20 cellular contexts compared by ENCODE assay signal in the genomic region with DNA sequence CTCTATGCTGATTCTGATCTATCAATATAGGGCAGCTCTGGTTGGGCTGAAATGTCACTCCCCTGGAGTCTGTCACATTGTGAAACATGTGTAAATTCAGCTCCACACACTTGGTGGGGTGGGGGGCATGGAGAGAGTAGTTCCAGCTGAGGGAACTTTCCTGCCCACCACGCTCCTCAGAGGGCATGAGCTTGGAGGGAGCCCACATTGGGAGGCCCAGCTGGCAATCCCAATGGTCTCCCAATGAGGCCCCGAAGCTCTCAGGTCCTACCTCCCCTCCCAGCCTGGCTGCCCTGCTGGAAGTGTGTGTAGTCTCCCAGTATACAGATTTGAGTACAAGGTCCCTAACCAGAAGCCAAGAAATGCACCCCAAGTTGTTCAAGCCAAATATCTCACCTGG. TPM values are rescaled to one million over a fixed set of nuclear protein-coding genes. Genes with fewer than 3 reads are reported as not detected.
DNase-seq lines count a peak whose midpoint lies in the region; ATAC-seq and TF ChIP-seq lines count a peak whose summit lies in the region.
"Had no signal": no experiment of that assay in that cellular context is flagged by ENCODE, and none has a peak within 500 bp of the region (broad histone marks: within the 10 kb centered on the region; RNA-seq: fewer than 3 reads in every experiment).

No MANE protein-coding gene starts in this region.

- peak in 1 of 8 donors; percentile 2 for ATAC-seq in heart right ventricle
- no peak for ATAC-seq in CD4-positive, alpha-beta T cell (ENCODE audit: poor library complexity)
- no peak for ATAC-seq in HG02678 (IDR thresholded peaks at IDR 0.05; ENCODE audit: unreplicated experiment)
- ATAC-seq: GM12878, HepG2 had no signal

- POLR2A ChIA-PET in CD4-positive, alpha-beta T cell (lab: Charles Lee) = interaction anchor here (0.7 to 1.3 kb wide), 3 partner anchors 12 to 25 kb away, joined by 3 to 4 read pairs (median 3); no protein-coding TSS in a partner anchor

- H3K27ac ChIP-seq in heart right ventricle (peak overlapping the region in 7 of 10 donors; percentile 20 to 86 (median 69)), skeletal muscle tissue (ENCODE audit: low read depth, low read length) (peak overlapping the region; percentile 31)
- no peak overlapping the region for H3K27ac ChIP-seq in CD4-positive, alpha-beta T cell (ENCODE audit: low read depth, low read length)

- peaks cover 96% of the 10 kb centered on the region for H3K36me3 Mint-ChIP-seq in CD4-positive, alpha-beta T cell (ENCODE audit: low read depth)
- peaks cover 61% of the 10 kb centered on the region for H3K36me3 Mint-ChIP-seq in activated T-helper 1 cell treated with anti-CD3 and anti-CD28 coated beads, Interleukin-12 subunit alpha, Interleukin-12 subunit beta, Interleukin-2, Interleukin-4 antibody, amounts not matched to agents 30 ng/mL and 10 ng/mL and 1 ng/mL, durations not matched to agents 14 hours and 24 hours and 36 hours (ENCODE audit: low read depth)

- CTCF ChIA-PET in CD4-positive, alpha-beta T cell (lab: Charles Lee) = no interaction called here

- H3K4me1 Mint-ChIP-seq in CD4-positive, alpha-beta T cell (ENCODE audit: low read depth) = peaks cover 34% of the 10 kb centered on the region
- peaks cover 15% of the 10 kb centered on the region for H3K4me1 Mint-ChIP-seq in activated T-helper 1 cell treated with anti-CD3 and anti-CD28 coated beads, Interleukin-12 subunit alpha, Interleukin-12 subunit beta, Interleukin-2, Interleukin-4 antibody, amounts not matched to agents 30 ng/mL and 10 ng/mL and 1 ng/mL, durations not matched to agents 14 hours and 24 hours and 36 hours (ENCODE audit: low read depth)
- H3K4me1 Mint-ChIP-seq: IgD-negative memory B cell had no signal

- WGBS in heart right ventricle, 2 donors = 96 to 98% methylated on average over 2 of the region's 2 CpGs

- peaks cover 3 to 49% (median 25%) of the 10 kb centered on the region in 9 donors for H3K4me1 ChIP-seq in heart right ventricle
- H3K4me1 ChIP-seq in skeletal muscle tissue (ENCODE audit: control insufficient read depth in 3 of 3, insufficient read depth in 3 of 3, low read length in 3 of 3) = peaks cover 12 to 21% (median 16%) of the 10 kb centered on the region in 3 donors
- H3K4me1 ChIP-seq: BE2C had no signal

- no peak for DNase-seq in heart right ventricle
- DNase-seq in cardiac septum (ENCODE audit: low spot score) = no peak
- no peak for DNase-seq in CD4-positive, alpha-beta T cell
- DNase-seq in mesenteric fat pad (ENCODE audit: low spot score) = peak; percentile 67
- DNase-seq in activated T-helper 1 cell treated with anti-CD3 and anti-CD28 coated beads, Interleukin-12 subunit alpha, Interleukin-12 subunit beta, Interleukin-2, Interleukin-4 antibody, amounts not matched to agents 30 ng/mL and 10 ng/mL and 1 ng/mL, durations not matched to agents 14 hours and 24 hours and 36 hours (ENCODE audit: low spot score) = no peak
- DNase-seq: ACHN; BE2C; CD8-positive, alpha-beta memory T cell; COR-L47; DMS 273 treated with DMSO at 0.1 percent for 48 hours; DMS53; DND-41; H9; KBM-7 had no signal

- no peak for TF ChIP-seq CTCF in heart right ventricle (IDR thresholded peaks at IDR 0.05)
- TF ChIP-seq CTCF in CD4-positive, alpha-beta T cell (IDR thresholded peaks at IDR 0.05) = no peak

- H3K36me3 ChIP-seq in heart right ventricle (peaks cover 0 to 52% (median 7%) of the 10 kb centered on the region in 9 donors), skeletal muscle tissue (ENCODE audit: control insufficient read depth in 3 of 3, insufficient read depth in 3 of 3, low read length in 3 of 3) (peaks cover 10 to 27% (median 26%) of the 10 kb centered on the region in 3 donors)
- H3K36me3 ChIP-seq: BE2C had no signal

- intact Hi-C loops in heart right ventricle (cut with DNase I) = no loop called here
- intact Hi-C loops in cardiac septum (cut with DNase I) = no loop called here
- intact Hi-C loops in CD4-positive, alpha-beta T cell (cut with DNase I, micrococcal nuclease) = no loop called here
- intact Hi-C loops in activated T-helper 1 cell treated with anti-CD3 and anti-CD28 coated beads, Interleukin-12 subunit alpha, Interleukin-12 subunit beta, Interleukin-2, Interleukin-4 antibody, amounts not matched to agents 30 ng/mL and 10 ng/mL and 1 ng/mL, durations not matched to agents 14 hours and 24 hours and 36 hours (cut with micrococcal nuclease) = no loop called here

- H3K27me3 ChIP-seq in heart right ventricle = no peaks in the 10 kb centered on the region
- no peaks in the 10 kb centered on the region for H3K27me3 ChIP-seq in CD4-positive, alpha-beta T cell (ENCODE audit: control insufficient read depth, insufficient read depth, low read length)
- H3K27me3 ChIP-seq in skeletal muscle tissue (ENCODE audit: control insufficient read depth in 3 of 3, insufficient read depth in 3 of 3, low read length in 3 of 3) = no peaks in the 10 kb centered on the region
- H3K27me3 ChIP-seq: BE2C had no signal

- no peaks in the 10 kb centered on the region for H3K27me3 Mint-ChIP-seq in CD4-positive, alpha-beta T cell
- H3K27me3 Mint-ChIP-seq in activated T-helper 1 cell treated with anti-CD3 and anti-CD28 coated beads, Interleukin-12 subunit alpha, Interleukin-12 subunit beta, Interleukin-2, Interleukin-4 antibody, amounts not matched to agents 30 ng/mL and 10 ng/mL and 1 ng/mL, durations not matched to agents 14 hours and 24 hours and 36 hours (ENCODE audit: insufficient read depth) = no peaks in the 10 kb centered on the region
- H3K27me3 Mint-ChIP-seq: CD8-positive, alpha-beta memory T cell; IgD-negative memory B cell had no signal

- no peak overlapping the region for H3K9ac ChIP-seq in skeletal muscle tissue (ENCODE audit: low read depth in 1 of 3, low read length in 3 of 3)

- no peak overlapping the region for H3K4me3 Mint-ChIP-seq in CD4-positive, alpha-beta T cell
- H3K4me3 Mint-ChIP-seq in activated T-helper 1 cell treated with anti-CD3 and anti-CD28 coated beads, Interleukin-12 subunit alpha, Interleukin-12 subunit beta, Interleukin-2, Interleukin-4 antibody, amounts not matched to agents 30 ng/mL and 10 ng/mL and 1 ng/mL, durations not matched to agents 14 hours and 24 hours and 36 hours = no peak overlapping the region
- H3K4me3 Mint-ChIP-seq: CD14-positive monocyte; CD8-positive, alpha-beta memory T cell; H9; IgD-negative memory B cell had no signal

- H3K9me3 ChIP-seq in heart right ventricle = peaks cover 0 to 3% (median 0%) of the 10 kb centered on the region in 11 donors
- H3K9me3 ChIP-seq in CD4-positive, alpha-beta T cell (ENCODE audit: control insufficient read depth, low read length) = peaks cover 7% of the 10 kb centered on the region
- H3K9me3 ChIP-seq in skeletal muscle tissue (ENCODE audit: control insufficient read depth in 3 of 3, low read length in 3 of 3) = peaks cover 0 to 2% (median 0%) of the 10 kb centered on the region in 3 donors
- H3K9me3 ChIP-seq: BE2C had no signal

- H3K9me3 Mint-ChIP-seq in CD4-positive, alpha-beta T cell = peaks cover 4% of the 10 kb centered on the region
- H3K9me3 Mint-ChIP-seq in activated T-helper 1 cell treated with anti-CD3 and anti-CD28 coated beads, Interleukin-12 subunit alpha, Interleukin-12 subunit beta, Interleukin-2, Interleukin-4 antibody, amounts not matched to agents 30 ng/mL and 10 ng/mL and 1 ng/mL, durations not matched to agents 14 hours and 24 hours and 36 hours = peaks cover 21% of the 10 kb centered on the region

- no peak overlapping the region for H3K4me3 ChIP-seq in heart right ventricle
- no peak overlapping the region for H3K4me3 ChIP-seq in skeletal muscle tissue (ENCODE audit: low read length in 3 of 3)
- H3K4me3 ChIP-seq: GM12878 had no signal

- H3K27ac Mint-ChIP-seq in CD4-positive, alpha-beta T cell = peak overlapping the region; percentile 47
- H3K27ac Mint-ChIP-seq in activated T-helper 1 cell treated with anti-CD3 and anti-CD28 coated beads, Interleukin-12 subunit alpha, Interleukin-12 subunit beta, Interleukin-2, Interleukin-4 antibody, amounts not matched to agents 30 ng/mL and 10 ng/mL and 1 ng/mL, durations not matched to agents 14 hours and 24 hours and 36 hours = no peak overlapping the region
- H3K27ac Mint-ChIP-seq: H9 had no signal

RNA-seq across cellular contexts. Expression of a gene that starts 31.5 kb away (rescaled TPM):
- total RNA-seq in heart right ventricle (100 to 1,000 TPM in 9 of 10 donors, 10 to 100 TPM in 1; 80.3 to 176 (median 123) TPM), cardiac septum (113 TPM), mesenteric fat pad (175 TPM), skeletal muscle tissue (238 TPM)
- polyA plus RNA-seq in heart right ventricle = 100 to 1,000 TPM; 146 to 408 TPM
- 100 to 1,000 TPM; 148 to 157 TPM for total RNA-seq in CD4-positive, alpha-beta T cell
- total RNA-seq in activated T-helper 1 cell treated with anti-CD3 and anti-CD28 coated beads, Interleukin-12 subunit alpha, Interleukin-12 subunit beta, Interleukin-2, Interleukin-4 antibody, amounts not matched to agents 30 ng/mL and 10 ng/mL and 1 ng/mL, durations not matched to agents 14 hours and 24 hours and 36 hours = 125 and 130 TPM in 2 replicates
- total RNA-seq: HepG2 had no signal
- polyA plus RNA-seq: HepG2 had no signal
